In the genomic region with DNA sequence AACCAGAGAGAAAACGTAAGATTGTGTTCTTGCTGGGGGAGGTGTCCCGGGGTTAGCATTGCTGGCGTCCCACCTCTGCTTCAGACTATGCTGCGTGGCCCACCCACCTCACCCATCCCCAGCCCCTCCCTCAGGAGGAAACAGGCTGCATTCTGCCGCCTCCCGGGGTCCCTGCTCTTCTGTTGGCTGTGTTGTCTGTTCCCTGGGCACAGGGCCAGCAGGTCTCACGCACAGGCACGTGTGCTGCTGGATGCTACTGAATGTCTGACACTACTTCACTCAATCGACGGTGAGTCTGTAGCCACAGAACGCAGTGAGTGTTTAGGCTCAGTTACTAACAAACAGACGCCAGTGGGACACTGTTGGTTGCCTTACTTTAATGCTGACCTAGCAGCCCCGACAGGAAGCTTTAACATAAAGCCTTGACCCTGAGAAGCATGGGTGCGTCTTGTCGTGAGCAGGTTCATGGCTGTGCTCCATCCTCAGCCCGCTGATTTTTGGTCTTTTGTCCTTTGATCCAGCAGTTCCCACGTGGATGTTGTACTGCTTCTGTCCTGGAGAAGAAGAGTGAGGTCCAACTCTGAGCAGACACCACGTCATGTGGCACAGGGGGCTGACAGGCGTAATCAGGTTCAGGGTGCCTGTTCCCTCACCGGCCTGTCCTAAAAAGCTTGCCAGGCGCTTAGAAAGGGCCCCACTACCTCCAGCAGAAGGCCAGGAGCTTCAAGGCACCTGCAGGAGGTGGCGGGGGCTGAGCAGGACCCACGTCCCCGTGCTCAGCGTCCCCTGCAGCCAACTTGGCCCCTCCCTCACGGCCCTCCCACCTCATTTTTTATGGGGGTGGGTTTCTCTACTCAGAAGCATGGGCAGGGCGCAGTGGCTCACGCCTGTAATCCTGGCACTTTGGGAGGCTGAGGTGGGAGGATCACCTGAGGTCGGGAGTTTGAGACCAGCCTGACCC, we compare ENCODE assay signal across 13 cellular contexts. TPM values are rescaled to one million over a fixed set of nuclear protein-coding genes. Genes with fewer than 3 reads are reported as not detected.
DNase-seq lines count a peak whose midpoint lies in the region; ATAC-seq and TF ChIP-seq lines count a peak whose summit lies in the region.
"Had no signal": no experiment of that assay in that cellular context is flagged by ENCODE, and none has a peak within 500 bp of the region (broad histone marks: within the 10 kb centered on the region; RNA-seq: fewer than 3 reads in every experiment).

No MANE protein-coding gene starts in this region.

- peaks cover 0 to 29% of the 10 kb centered on the region in 2 donors for H3K4me1 ChIP-seq in right atrium auricular region
- H3K4me1 ChIP-seq in stomach, result peaks cover 11 to 27% (median 19%) of the 10 kb centered on the region in 4 donors
- H3K4me1 ChIP-seq in esophagus squamous epithelium, result peaks cover 4 to 31% (median 7%) of the 10 kb centered on the region in 3 donors

- peaks cover 30% of the 10 kb centered on the region for H3K36me3 Mint-ChIP-seq in activated CD8-positive, alpha-beta T cell treated with anti-CD3 and anti-CD28 coated beads for 36 hours (ENCODE audit: low read depth)
- H3K36me3 Mint-ChIP-seq in activated CD8-positive, alpha-beta T cell treated with anti-CD3 and anti-CD28 coated beads, Interleukin-2, amount 10 ng/mL, durations not matched to agents 7 days and 5 days (ENCODE audit: low read depth), result peaks cover 53% of the 10 kb centered on the region
- no peaks in the 10 kb centered on the region for H3K36me3 Mint-ChIP-seq in T-helper 17 cell (ENCODE audit: low read depth)

- TF ChIP-seq POLR2A in stomach (IDR thresholded peaks at IDR 0.05) (no peak), esophagus squamous epithelium (IDR thresholded peaks at IDR 0.05) (no peak)

- TF ChIP-seq EP300 in stomach (IDR thresholded peaks at IDR 0.05), result no peak

- no peak for DNase-seq in activated CD8-positive, alpha-beta T cell treated with anti-CD3 and anti-CD28 coated beads for 36 hours
- no peak for DNase-seq in activated CD8-positive, alpha-beta T cell treated with anti-CD3 and anti-CD28 coated beads, Interleukin-2, amount 10 ng/mL, durations not matched to agents 7 days and 5 days
- DNase-seq in T-helper 17 cell, result no peak
- no peak for DNase-seq in right atrium auricular region (ENCODE audit: low spot score)
- DNase-seq in stomach, result peak; percentile 24
- DNase-seq in activated effector memory CD4-positive, alpha-beta T cell treated with anti-CD3 and anti-CD28 coated beads, Interleukin-2, amount 50 U/mL, for 16 hours, result no peak
- no peak for DNase-seq in esophagus squamous epithelium (lab: John Stamatoyannopoulos, UW)
- DNase-seq: activated naive CD4-positive, alpha-beta T cell treated with anti-CD3 and anti-CD28 coated beads for 36 hours; NCI-H82 had no signal

- H3K27me3 ChIP-seq in right atrium auricular region, result no peaks in the 10 kb centered on the region
- no peaks in the 10 kb centered on the region for H3K27me3 ChIP-seq in stomach
- H3K27me3 ChIP-seq in esophagus squamous epithelium, result no peaks in the 10 kb centered on the region
- H3K27me3 ChIP-seq: tibial nerve had no signal

- H3K4me3 ChIP-seq in right atrium auricular region (no peak overlapping the region), stomach (no peak overlapping the region), esophagus squamous epithelium (no peak overlapping the region)
- H3K4me3 ChIP-seq: lung, tibial nerve had no signal

- H3K27ac ChIP-seq in right atrium auricular region (peak overlapping the region; percentile 7 to 62), stomach (peak overlapping the region in 3 of 5 donors; percentile 1 to 67 (median 27)), esophagus squamous epithelium (peak overlapping the region in 1 of 4 donors; percentile 37)

- POLR2A ChIA-PET in activated CD8-positive, alpha-beta T cell treated with anti-CD3 and anti-CD28 coated beads for 36 hours (lab: Charles Lee), result interaction anchor here (0.7 to 1.0 kb wide), 3 partner anchors 10 to 418 kb away, joined by 3 read pairs; no protein-coding TSS in a partner anchor
- POLR2A ChIA-PET in activated CD8-positive, alpha-beta T cell treated with anti-CD3 and anti-CD28 coated beads, Interleukin-2, amount 10 ng/mL, durations not matched to agents 7 days and 5 days (lab: Charles Lee), result no interaction called here

- intact Hi-C loops in activated CD8-positive, alpha-beta T cell treated with anti-CD3 and anti-CD28 coated beads for 36 hours (cut with micrococcal nuclease), result no loop called here
- intact Hi-C loops in stomach (cut with DNase I; ENCODE audit: low total_unique reads) (loop anchor here (10.0 kb wide), 1 partner anchor 63 kb away; the partner anchor contains the start of gene CARS2), esophagus squamous epithelium (cut with DNase I) (no loop called here)

- CTCF ChIA-PET in activated CD8-positive, alpha-beta T cell treated with anti-CD3 and anti-CD28 coated beads for 36 hours (lab: Charles Lee), result no interaction called here
- CTCF ChIA-PET in activated CD8-positive, alpha-beta T cell treated with anti-CD3 and anti-CD28 coated beads, Interleukin-2, amount 10 ng/mL, durations not matched to agents 7 days and 5 days (lab: Charles Lee), result no interaction called here

- H3K9me3 ChIP-seq in T-helper 17 cell (ENCODE audit: control insufficient read depth, low read length, poor library complexity, severe bottlenecking) (no peaks in the 10 kb centered on the region), right atrium auricular region (no peaks in the 10 kb centered on the region), stomach (no peaks in the 10 kb centered on the region), esophagus squamous epithelium (no peaks in the 10 kb centered on the region)
- H3K9me3 ChIP-seq: tibial nerve had no signal

- peak overlapping the region; percentile 25 for H3K27ac Mint-ChIP-seq in activated CD8-positive, alpha-beta T cell treated with anti-CD3 and anti-CD28 coated beads for 36 hours
- no peak overlapping the region for H3K27ac Mint-ChIP-seq in activated CD8-positive, alpha-beta T cell treated with anti-CD3 and anti-CD28 coated beads, Interleukin-2, amount 10 ng/mL, durations not matched to agents 7 days and 5 days
- peak overlapping the region; percentile 66 for H3K27ac Mint-ChIP-seq in T-helper 17 cell
- H3K27ac Mint-ChIP-seq: activated naive CD4-positive, alpha-beta T cell treated with anti-CD3 and anti-CD28 coated beads for 36 hours; dendritic cell treated with granulocyte-macrophage colony-stimulating factor and Interleukin-4, amounts not matched to agents 40 ng/mL and 50 ng/mL, for 4 days had no signal

- peaks cover 10% of the 10 kb centered on the region for H3K4me1 Mint-ChIP-seq in activated CD8-positive, alpha-beta T cell treated with anti-CD3 and anti-CD28 coated beads for 36 hours (ENCODE audit: low read depth)
- H3K4me1 Mint-ChIP-seq in activated CD8-positive, alpha-beta T cell treated with anti-CD3 and anti-CD28 coated beads, Interleukin-2, amount 10 ng/mL, durations not matched to agents 7 days and 5 days (ENCODE audit: low read depth), result peaks cover 11% of the 10 kb centered on the region
- peaks cover 3% of the 10 kb centered on the region for H3K4me1 Mint-ChIP-seq in T-helper 17 cell

- 70 to 78% (median 77%) methylated on average over 20 to 29 of the region's 29 CpGs for WGBS in stomach, 5 donors
- WGBS in esophagus squamous epithelium, 2 donors, result 75 to 81% methylated on average over 5 to 13 of the region's 29 CpGs

- H3K27me3 Mint-ChIP-seq in activated CD8-positive, alpha-beta T cell treated with anti-CD3 and anti-CD28 coated beads for 36 hours, result no peaks in the 10 kb centered on the region
- no peaks in the 10 kb centered on the region for H3K27me3 Mint-ChIP-seq in activated CD8-positive, alpha-beta T cell treated with anti-CD3 and anti-CD28 coated beads, Interleukin-2, amount 10 ng/mL, durations not matched to agents 7 days and 5 days (ENCODE audit: low read depth)
- no peaks in the 10 kb centered on the region for H3K27me3 Mint-ChIP-seq in T-helper 17 cell
- H3K27me3 Mint-ChIP-seq: dendritic cell treated with granulocyte-macrophage colony-stimulating factor and Interleukin-4, amounts not matched to agents 40 ng/mL and 50 ng/mL, for 4 days had no signal

- TF ChIP-seq CTCF in activated CD8-positive, alpha-beta T cell treated with anti-CD3 and anti-CD28 coated beads for 36 hours (IDR thresholded peaks at IDR 0.05), result no peak
- TF ChIP-seq CTCF in right atrium auricular region (IDR thresholded peaks at IDR 0.05) (no peak), stomach (IDR thresholded peaks at IDR 0.05) (no peak), esophagus squamous epithelium (IDR thresholded peaks at IDR 0.05) (no peak)

- no peak overlapping the region for H3K4me3 Mint-ChIP-seq in activated CD8-positive, alpha-beta T cell treated with anti-CD3 and anti-CD28 coated beads for 36 hours
- H3K4me3 Mint-ChIP-seq in activated CD8-positive, alpha-beta T cell treated with anti-CD3 and anti-CD28 coated beads, Interleukin-2, amount 10 ng/mL, durations not matched to agents 7 days and 5 days, result no peak overlapping the region
- no peak overlapping the region for H3K4me3 Mint-ChIP-seq in T-helper 17 cell
- H3K4me3 Mint-ChIP-seq: activated naive CD4-positive, alpha-beta T cell treated with anti-CD3 and anti-CD28 coated beads for 36 hours; dendritic cell treated with granulocyte-macrophage colony-stimulating factor and Interleukin-4, amounts not matched to agents 40 ng/mL and 50 ng/mL, for 4 days had no signal

- no peaks in the 10 kb centered on the region for H3K9me3 Mint-ChIP-seq in activated CD8-positive, alpha-beta T cell treated with anti-CD3 and anti-CD28 coated beads for 36 hours
- no peaks in the 10 kb centered on the region for H3K9me3 Mint-ChIP-seq in activated CD8-positive, alpha-beta T cell treated with anti-CD3 and anti-CD28 coated beads, Interleukin-2, amount 10 ng/mL, durations not matched to agents 7 days and 5 days (ENCODE audit: insufficient read depth)
- H3K9me3 Mint-ChIP-seq: activated naive CD4-positive, alpha-beta T cell treated with anti-CD3 and anti-CD28 coated beads for 36 hours; dendritic cell treated with granulocyte-macrophage colony-stimulating factor and Interleukin-4, amounts not matched to agents 40 ng/mL and 50 ng/mL, for 4 days had no signal

- no peak for ATAC-seq in activated CD8-positive, alpha-beta T cell treated with anti-CD3 and anti-CD28 coated beads for 36 hours
- ATAC-seq in activated CD8-positive, alpha-beta T cell treated with anti-CD3 and anti-CD28 coated beads, Interleukin-2, amount 10 ng/mL, durations not matched to agents 7 days and 5 days, result no peak
- ATAC-seq in T-helper 17 cell, result no peak
- no peak for ATAC-seq in HG03520 (IDR thresholded peaks at IDR 0.05; ENCODE audit: unreplicated experiment)

- peaks cover 66% of the 10 kb centered on the region for H3K36me3 ChIP-seq in right atrium auricular region
- peaks cover 58 to 95% (median 88%) of the 10 kb centered on the region in 4 donors for H3K36me3 ChIP-seq in stomach
- H3K36me3 ChIP-seq in esophagus squamous epithelium, result peaks cover 23 to 90% (median 34%) of the 10 kb centered on the region in 3 donors

RNA-seq across cellular contexts. Expression of gene NAXD, which starts 26.0 kb away (rescaled TPM):
- total RNA-seq in activated CD8-positive, alpha-beta T cell treated with anti-CD3 and anti-CD28 coated beads for 36 hours, result 10 to 100 TPM; 22.7 to 24.8 TPM
- total RNA-seq in activated CD8-positive, alpha-beta T cell treated with anti-CD3 and anti-CD28 coated beads, Interleukin-2, amount 10 ng/mL, durations not matched to agents 7 days and 5 days, result 10 to 100 TPM; 23.7 to 24.3 TPM
- total RNA-seq in T-helper 17 cell (10 to 100 TPM; 17.7 to 22.9 TPM), right atrium auricular region (10 to 100 TPM; 16.8 to 17.4 TPM), stomach (10 to 100 TPM; 25.7 to 50.7 (median 34.4) TPM), esophagus squamous epithelium (10 to 100 TPM; 14.5 to 25.2 (median 17.4) TPM)
- polyA plus RNA-seq in stomach, result 10 to 100 TPM; 38.4 to 44.7 (median 41.4) TPM
